In genomic region chr10:55627526-55628170, GRCh38 we compare ENCODE assay signal across 14 cellular contexts.
A peak's percentile ranks its signal among the peaks of the same experiment; 100 is the strongest.
DNase-seq lines count a peak whose midpoint lies in the region; ATAC-seq and TF ChIP-seq lines count a peak whose summit lies in the region.
"Had no signal": no experiment of that assay in that cellular context is flagged by ENCODE, and none has a peak within 500 bp of the region (broad histone marks: within the 10 kb centered on the region; RNA-seq: fewer than 3 reads in every experiment).

No MANE protein-coding gene starts in this region.

- H3K27me3 ChIP-seq in MG63 (peaks cover 22% of the 10 kb centered on the region), stomach smooth muscle (ENCODE audit: control insufficient read depth in 1 of 2, insufficient read depth in 2 of 2, low read length in 2 of 2) (peaks cover 18 to 20% of the 10 kb centered on the region in 2 donors), foreskin keratinocyte (peaks cover 57% of the 10 kb centered on the region), uterus (no peaks in the 10 kb centered on the region)

- H3K9me3 ChIP-seq in MG63, result no peaks in the 10 kb centered on the region
- no peaks in the 10 kb centered on the region for H3K9me3 ChIP-seq in stomach smooth muscle (ENCODE audit: control insufficient read depth in 2 of 2, low read length in 2 of 2)
- no peaks in the 10 kb centered on the region for H3K9me3 ChIP-seq in uterus

- no peaks in the 10 kb centered on the region for H3K4me1 Mint-ChIP-seq in central memory CD8-positive, alpha-beta T cell

- no peak for ATAC-seq in central memory CD8-positive, alpha-beta T cell (replicated peaks; ENCODE audit: extremely low read depth, poor library complexity, severe bottlenecking)
- ATAC-seq in foreskin keratinocyte, result no peak
- no peak for ATAC-seq in HG03442 (IDR thresholded peaks at IDR 0.05; ENCODE audit: unreplicated experiment)
- no peak for ATAC-seq in esophagus mucosa
- ATAC-seq: activated naive CD8-positive, alpha-beta T cell treated with anti-CD3 and anti-CD28 coated beads, Interleukin-2, amount 50 U/mL, for 24 hours; effector memory CD8-positive, alpha-beta T cell had no signal

- H3K27me3 Mint-ChIP-seq in central memory CD8-positive, alpha-beta T cell, result no peaks in the 10 kb centered on the region

- H3K4me3 Mint-ChIP-seq in central memory CD8-positive, alpha-beta T cell, result no peak overlapping the region
- H3K4me3 Mint-ChIP-seq: activated naive CD8-positive, alpha-beta T cell treated with anti-CD3 and anti-CD28 coated beads, Interleukin-2, amount 50 U/mL, for 24 hours; CD8-positive, alpha-beta memory T cell; effector memory CD8-positive, alpha-beta T cell had no signal

- TF ChIP-seq CTCF in foreskin keratinocyte (conservative IDR thresholded peaks at IDR 0.05) (no peak), uterus (IDR thresholded peaks at IDR 0.05) (no peak)

- H3K27ac Mint-ChIP-seq in central memory CD8-positive, alpha-beta T cell (ENCODE audit: low read depth), result peak overlapping the region; percentile 76
- H3K27ac Mint-ChIP-seq: activated naive CD8-positive, alpha-beta T cell treated with anti-CD3 and anti-CD28 coated beads, Interleukin-2, amount 50 U/mL, for 24 hours; effector memory CD8-positive, alpha-beta T cell had no signal

- intact Hi-C loops in uterus (cut with DNase I; ENCODE audit: low total_unique reads), result no loop called here

- TF ChIP-seq POLR2A in uterus (IDR thresholded peaks at IDR 0.05), result no peak

- peak overlapping the region; percentile 4; the same call in 1 of the 2 replicates for H3K4me3 ChIP-seq in MG63
- peak overlapping the region; percentile 43 to 64 for H3K4me3 ChIP-seq in stomach smooth muscle (ENCODE audit: low read length in 2 of 2)
- H3K4me3 ChIP-seq in uterus, result no peak overlapping the region
- H3K4me3 ChIP-seq: PC-9 had no signal

- H3K9me3 Mint-ChIP-seq in central memory CD8-positive, alpha-beta T cell, result peaks cover 19% of the 10 kb centered on the region
- H3K9me3 Mint-ChIP-seq: activated naive CD8-positive, alpha-beta T cell treated with anti-CD3 and anti-CD28 coated beads, Interleukin-2, amount 50 U/mL, for 24 hours had no signal

- H3K27ac ChIP-seq in stomach smooth muscle (ENCODE audit: low read length) (no peak overlapping the region), foreskin keratinocyte (no peak overlapping the region), uterus (no peak overlapping the region)
- H3K27ac ChIP-seq: KMS-11, PC-9 had no signal

- peaks cover 1% of the 10 kb centered on the region for H3K36me3 Mint-ChIP-seq in central memory CD8-positive, alpha-beta T cell (ENCODE audit: insufficient read depth)
- H3K36me3 Mint-ChIP-seq: CD8-positive, alpha-beta memory T cell had no signal

- H3K4me1 ChIP-seq in stomach smooth muscle (ENCODE audit: control insufficient read depth, insufficient read depth, low read length) (peaks cover 19% of the 10 kb centered on the region), foreskin keratinocyte (no peaks in the 10 kb centered on the region), uterus (no peaks in the 10 kb centered on the region)

- H3K9ac ChIP-seq in stomach smooth muscle (ENCODE audit: low read length in 2 of 2), result no peak overlapping the region
- H3K9ac ChIP-seq: KMS-11 had no signal

- DNase-seq in MG63, result no peak
- no peak for DNase-seq in central memory CD8-positive, alpha-beta T cell (ENCODE audit: low spot score in 2 of 2)
- DNase-seq in left kidney (ENCODE audit: low read depth, low spot score), result peak; percentile 86
- no peak for DNase-seq in foreskin keratinocyte
- DNase-seq in uterus, result no peak
- DNase-seq: activated naive CD8-positive, alpha-beta T cell treated with anti-CD3 and anti-CD28 coated beads, Interleukin-2, amount 50 U/mL, for 24 hours; CD8-positive, alpha-beta memory T cell; effector memory CD8-positive, alpha-beta T cell; NCI-H2081 treated with DMSO at 0.1 percent for 48 hours; PC-9 had no signal

- H3K36me3 ChIP-seq in MG63, result no peaks in the 10 kb centered on the region
- H3K36me3 ChIP-seq in stomach smooth muscle (ENCODE audit: control insufficient read depth in 2 of 2, insufficient read depth in 2 of 2, low read length in 2 of 2), result no peaks in the 10 kb centered on the region
- no peaks in the 10 kb centered on the region for H3K36me3 ChIP-seq in uterus

Comparison
In these comparisons a context has a peak if more than half of its experiments do, and no peak if none do; other contexts are left out.
1. H3K4me3 ChIP-seq: peak in MG63 (single experiment) and stomach smooth muscle (2 of 2); none in uterus (0 of 2).